8 cellular contexts compared by ENCODE assay signal in genomic region chr1:83151167-83151898, GRCh38.
DNase-seq lines count a peak whose midpoint lies in the region; ATAC-seq and TF ChIP-seq lines count a peak whose summit lies in the region.
"Not testable (repeated sequence)": the region's sequence is repeated elsewhere in the genome, so short reads cannot be mapped to it uniquely, and the experiment has no call there.

No MANE protein-coding gene starts in this region.

- H3K36me3 ChIP-seq in colonic mucosa, vagina: not testable (repeated sequence)

- H3K9ac ChIP-seq in colonic mucosa (ENCODE audit: low read depth in 2 of 2, low read length in 2 of 2) = not testable (repeated sequence)

- H3K27ac ChIP-seq in colonic mucosa = not testable (repeated sequence)
- H3K27ac ChIP-seq in vagina = peak overlapping the region; percentile 27

- intact Hi-C loops in colonic mucosa (cut with DNase I); Right ventricle myocardium superior (cut with DNase I); vagina (cut with DNase I): not testable (repeated sequence)

- not testable (repeated sequence) for H3K27me3 ChIP-seq in colonic mucosa, vagina

- not testable (repeated sequence) for TF ChIP-seq CTCF in colonic mucosa (IDR thresholded peaks at IDR 0.05); retinal pigment epithelial cell (conservative IDR thresholded peaks at IDR 0.05; ENCODE audit: low read depth, low read length); vagina (IDR thresholded peaks at IDR 0.05)

- H3K4me1 ChIP-seq in colonic mucosa, vagina: not testable (repeated sequence)

- peak; percentile 70 for DNase-seq in EL
- peak; percentile 54 to 81 for DNase-seq in NCI-H446 (lab: John Stamatoyannopoulos, UW)
- DNase-seq in colonic mucosa = peak; percentile 33
- DNase-seq in Right ventricle myocardium superior = peak; percentile 48
- peak; percentile 28 to 66 for DNase-seq in lung microvascular endothelial cell (ENCODE audit: low read depth in 2 of 2)
- DNase-seq in retinal pigment epithelial cell (ENCODE audit: low read depth) = peak; percentile 29
- DNase-seq in vagina (ENCODE audit: extremely low spot score in 2 of 2) = not testable (repeated sequence)

- H3K9me3 ChIP-seq in colonic mucosa, vagina: not testable (repeated sequence)

- TF ChIP-seq POLR2A in vagina (IDR thresholded peaks at IDR 0.05) = not testable (repeated sequence)

- not testable (repeated sequence) for H3K4me3 ChIP-seq in colonic mucosa; retinal pigment epithelial cell (ENCODE audit: low read length); vagina

- peak; percentile 44 to 51 for ATAC-seq in activated CD4-positive, CD25-positive, alpha-beta regulatory T cell treated with anti-CD3 and anti-CD28 coated beads, Interleukin-2, amount 50 U/mL, for 24 hours
- peak; percentile 99 for ATAC-seq in Right ventricle myocardium superior (ENCODE audit: poor library complexity)
